ENCODE assay signal across 1 cellular context in genomic region chr3:159824341-159824740, GRCh38.
TF ChIP-seq lines count a peak whose summit lies in the region.

No MANE protein-coding gene starts in this region.

TF ChIP-seq in HepG2, 621 proteins besides CTCF, POLR2A, EP300 and RAD21 (continued from another document):
- TF ChIP-seq SNAPC5 (CRISPR knock-in tag; IDR thresholded peaks at IDR 0.05; ENCODE audit: borderline replicate concordance): no peak
- no peak for TF ChIP-seq ZBTB49 (CRISPR knock-in tag; IDR thresholded peaks at IDR 0.05; ENCODE audit: borderline replicate concordance)
TF ChIP-seq in HepG2: peak in this region for 0.
